ENCODE assay signal across 1 cellular context in the genomic region with DNA sequence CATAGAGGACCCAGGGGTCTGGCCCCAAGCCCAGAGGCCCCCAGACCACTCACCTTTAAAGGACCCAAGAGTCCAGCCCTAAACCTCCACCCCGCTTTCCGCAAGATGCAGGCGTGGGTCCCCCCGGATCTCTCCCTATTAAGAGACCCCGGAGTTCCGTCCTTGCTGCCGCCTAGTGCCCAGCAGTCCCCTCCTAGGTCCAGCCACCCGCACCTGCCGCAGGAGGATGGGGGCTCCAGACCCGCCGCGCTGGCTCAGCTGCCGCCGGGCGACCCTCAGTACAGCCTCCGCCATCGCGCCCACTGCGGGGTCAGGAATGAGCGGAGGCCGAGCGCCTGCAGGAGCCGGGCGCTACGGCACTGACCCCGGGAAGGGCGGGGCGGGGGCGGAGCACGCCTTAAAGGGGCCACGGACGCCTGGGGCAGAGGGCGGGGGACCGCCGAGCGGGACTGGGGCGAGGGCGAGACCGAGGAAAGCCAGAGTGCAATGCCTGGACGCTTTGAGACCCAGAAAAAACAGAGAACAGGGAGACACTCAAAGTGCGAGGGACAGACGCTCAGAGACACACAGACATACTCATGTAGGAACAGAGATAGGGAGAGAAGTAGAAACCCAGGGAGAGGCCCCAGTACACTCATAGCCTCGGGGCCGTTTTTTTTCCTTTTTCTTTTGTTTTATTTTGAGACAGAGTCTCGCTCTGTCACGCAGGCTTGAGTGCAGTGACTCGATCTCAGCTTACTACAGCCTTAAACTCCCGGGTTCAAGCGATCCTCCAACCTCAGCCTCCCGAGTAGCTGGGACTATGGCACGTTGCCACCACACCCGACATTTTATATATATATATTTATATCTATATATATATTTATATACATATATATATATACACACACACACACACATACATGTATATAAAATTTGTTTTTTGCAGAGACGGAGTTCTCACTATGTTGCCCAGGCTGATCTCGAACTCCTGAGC.
TF ChIP-seq lines count a peak whose summit lies in the region.

A gene with protein sequence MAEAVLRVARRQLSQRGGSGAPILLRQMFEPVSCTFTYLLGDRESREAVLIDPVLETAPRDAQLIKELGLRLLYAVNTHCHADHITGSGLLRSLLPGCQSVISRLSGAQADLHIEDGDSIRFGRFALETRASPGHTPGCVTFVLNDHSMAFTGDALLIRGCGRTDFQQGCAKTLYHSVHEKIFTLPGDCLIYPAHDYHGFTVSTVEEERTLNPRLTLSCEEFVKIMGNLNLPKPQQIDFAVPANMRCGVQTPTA (minus strand): TSS at position 318 of the 976 bp plus-strand sequence. CDS start 24 bp downstream, at position 294.

TF ChIP-seq in H1, 55 proteins besides CTCF, POLR2A, EP300 and RAD21 (continued from another document):
- TF ChIP-seq JUN (IDR thresholded peaks at IDR 0.05; ENCODE audit: low read depth, low read length): no peak
- peak; percentile 81 for TF ChIP-seq KDM4A (IDR thresholded peaks at IDR 0.05; ENCODE audit: low read depth, low read length, severe bottlenecking)
- TF ChIP-seq POLR2AphosphoS5 (IDR thresholded peaks at IDR 0.05; ENCODE audit: low read depth, low read length): 0 out of 2 replicates have a peak, but pooled peaks have one; percentile 31
- no peak for TF ChIP-seq SRF (IDR thresholded peaks at IDR 0.05; ENCODE audit: low read depth, low read length)
- TF ChIP-seq EGR1 (IDR thresholded peaks at IDR 0.05; ENCODE audit: borderline replicate concordance, low read depth, low read length): 0 out of 2 replicates have a peak, but pooled peaks have one; percentile 55
- peak; percentile 67 for TF ChIP-seq PHF8 (conservative IDR thresholded peaks at IDR 0.05; ENCODE audit: low read depth, low read length)
- TF ChIP-seq, protein P1, sequence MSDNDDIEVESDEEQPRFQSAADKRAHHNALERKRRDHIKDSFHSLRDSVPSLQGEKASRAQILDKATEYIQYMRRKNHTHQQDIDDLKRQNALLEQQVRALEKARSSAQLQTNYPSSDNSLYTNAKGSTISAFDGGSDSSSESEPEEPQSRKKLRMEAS (IDR thresholded peaks at IDR 0.05): peak; percentile 91
- no peak for TF ChIP-seq CBX8 (IDR thresholded peaks at IDR 0.05; ENCODE audit: borderline replicate concordance, low read depth, low read length)
- TF ChIP-seq, protein P2, sequence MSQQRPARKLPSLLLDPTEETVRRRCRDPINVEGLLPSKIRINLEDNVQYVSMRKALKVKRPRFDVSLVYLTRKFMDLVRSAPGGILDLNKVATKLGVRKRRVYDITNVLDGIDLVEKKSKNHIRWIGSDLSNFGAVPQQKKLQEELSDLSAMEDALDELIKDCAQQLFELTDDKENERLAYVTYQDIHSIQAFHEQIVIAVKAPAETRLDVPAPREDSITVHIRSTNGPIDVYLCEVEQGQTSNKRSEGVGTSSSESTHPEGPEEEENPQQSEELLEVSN (IDR thresholded peaks at IDR 0.05): peak; percentile 92
- TF ChIP-seq TBP (IDR thresholded peaks at IDR 0.05; ENCODE audit: low read depth, low read length): peak; percentile 69; the same call in 1 of the 2 replicates
